15 cellular contexts compared by ENCODE assay signal in genomic region chr16:12150600-12150999, GRCh38.
"Had no signal": no experiment of that assay in that cellular context is flagged by ENCODE, and none has a peak within 500 bp of the region (broad histone marks: within the 10 kb centered on the region; RNA-seq: fewer than 3 reads in every experiment).

No MANE protein-coding gene starts in this region.

- H3K27ac ChIP-seq: breast epithelium, dorsolateral prefrontal cortex, lower lobe of right lung, right atrium auricular region, tibial artery, WERI-Rb-1 had no signal

- H3K4me3 ChIP-seq: breast epithelium, dorsolateral prefrontal cortex, lower lobe of right lung, right atrium auricular region, tibial artery had no signal

- H3K36me3 Mint-ChIP-seq: activated naive CD8-positive, alpha-beta T cell treated with anti-CD3 and anti-CD28 coated beads for 36 hours had no signal

- H3K9me3 ChIP-seq: breast epithelium, lower lobe of right lung, right atrium auricular region, tibial artery had no signal

- H3K27me3 ChIP-seq: breast epithelium, dorsolateral prefrontal cortex, right atrium auricular region, tibial artery had no signal

- H3K4me3 Mint-ChIP-seq: activated CD4-positive, alpha-beta memory T cell treated with anti-CD3 and anti-CD28 coated beads, Interleukin-2, amount 10 ng/mL, durations not matched to agents 7 days and 5 days; activated CD4-positive, alpha-beta T cell treated with anti-CD3 and anti-CD28 coated beads for 36 hours; activated naive CD8-positive, alpha-beta T cell treated with anti-CD3 and anti-CD28 coated beads for 36 hours had no signal

- H3K9me3 Mint-ChIP-seq: activated CD4-positive, alpha-beta memory T cell treated with anti-CD3 and anti-CD28 coated beads, Interleukin-2, amount 10 ng/mL, durations not matched to agents 7 days and 5 days; activated naive CD8-positive, alpha-beta T cell treated with anti-CD3 and anti-CD28 coated beads for 36 hours; naive thymus-derived CD8-positive, alpha-beta T cell had no signal

- H3K27me3 Mint-ChIP-seq: activated CD4-positive, alpha-beta memory T cell treated with anti-CD3 and anti-CD28 coated beads, Interleukin-2, amount 10 ng/mL, durations not matched to agents 7 days and 5 days; activated CD4-positive, alpha-beta T cell treated with anti-CD3 and anti-CD28 coated beads for 36 hours; activated naive CD8-positive, alpha-beta T cell treated with anti-CD3 and anti-CD28 coated beads for 36 hours; naive thymus-derived CD8-positive, alpha-beta T cell had no signal

- H3K36me3 ChIP-seq: breast epithelium, lower lobe of right lung, right atrium auricular region, tibial artery, WERI-Rb-1 had no signal

- H3K27ac Mint-ChIP-seq: activated CD4-positive, alpha-beta memory T cell treated with anti-CD3 and anti-CD28 coated beads, Interleukin-2, amount 10 ng/mL, durations not matched to agents 7 days and 5 days; activated CD4-positive, alpha-beta T cell treated with anti-CD3 and anti-CD28 coated beads for 36 hours; activated naive CD8-positive, alpha-beta T cell treated with anti-CD3 and anti-CD28 coated beads for 36 hours had no signal

- ATAC-seq: activated CD4-positive, alpha-beta T cell treated with anti-CD3 and anti-CD28 coated beads for 36 hours; esophagus mucosa; lower lobe of right lung; naive thymus-derived CD8-positive, alpha-beta T cell had no signal

- DNase-seq: activated CD4-positive, alpha-beta memory T cell treated with anti-CD3 and anti-CD28 coated beads, Interleukin-2, amount 10 ng/mL, durations not matched to agents 7 days and 5 days; activated CD4-positive, alpha-beta T cell treated with anti-CD3 and anti-CD28 coated beads for 36 hours; activated gamma-delta T cell; activated naive CD8-positive, alpha-beta T cell treated with anti-CD3 and anti-CD28 coated beads for 36 hours; activated T-cell treated with anti-CD3 and anti-CD28 coated beads, Interleukin-2, amount 50 U/mL, for 48 hours; dorsolateral prefrontal cortex; hypothalamus; lower lobe of right lung; naive thymus-derived CD8-positive, alpha-beta T cell; small intestine; tibial artery; WERI-Rb-1 had no signal

- H3K4me1 ChIP-seq: breast epithelium, tibial artery had no signal

- H3K4me1 Mint-ChIP-seq: activated CD4-positive, alpha-beta memory T cell treated with anti-CD3 and anti-CD28 coated beads, Interleukin-2, amount 10 ng/mL, durations not matched to agents 7 days and 5 days had no signal
